In genomic region chr15:81194723-81195122, GRCh38 we compare ENCODE assay signal across 17 cellular contexts. TPM values are rescaled to one million over a fixed set of nuclear protein-coding genes. Genes with fewer than 3 reads are reported as not detected.
DNase-seq lines count a peak whose midpoint lies in the region; ATAC-seq and TF ChIP-seq lines count a peak whose summit lies in the region.
"Had no signal": no experiment of that assay in that cellular context is flagged by ENCODE, and none has a peak within 500 bp of the region (broad histone marks: within the 10 kb centered on the region; RNA-seq: fewer than 3 reads in every experiment).

No MANE protein-coding gene starts in this region.

- TF ChIP-seq CTCF in natural killer cell (IDR thresholded peaks at IDR 0.05), result no peak
- peak; percentile 5; the same call in 1 of the 2 replicates for TF ChIP-seq CTCF in OCI-LY1 (IDR thresholded peaks at IDR 0.05; ENCODE audit: low read length)
- no peak for TF ChIP-seq CTCF in esophagus muscularis mucosa (IDR thresholded peaks at IDR 0.05)

- no peak for TF ChIP-seq POLR2A in esophagus muscularis mucosa (IDR thresholded peaks at IDR 0.05; ENCODE audit: low read depth)

- no peaks in the 10 kb centered on the region for H4K20me1 ChIP-seq in OCI-LY1 (ENCODE audit: insufficient read depth, low read length)

- peaks cover 12 to 13% of the 10 kb centered on the region in 2 donors for H3K4me1 Mint-ChIP-seq in natural killer cell
- H3K4me1 Mint-ChIP-seq in natural killer cell treated with Interleukin-12 subunit alpha and Interleukin-12 subunit beta and Interleukin-15 and Interleukin-18, amount 100 ng/mL, for 72 hours (ENCODE audit: low read depth in 2 of 2), result peaks cover 4 to 15% of the 10 kb centered on the region in 2 donors
- H3K4me1 Mint-ChIP-seq: CD4-positive, alpha-beta memory T cell; IgD-negative memory B cell had no signal

- no peaks in the 10 kb centered on the region for H3K9me2 ChIP-seq in OCI-LY1 (ENCODE audit: low read depth, low read length)

- H3K36me3 ChIP-seq in OCI-LY1 (ENCODE audit: insufficient read depth, low read length) (no peaks in the 10 kb centered on the region), esophagus muscularis mucosa (no peaks in the 10 kb centered on the region)

- no peak for DNase-seq in natural killer cell
- DNase-seq in natural killer cell treated with Interleukin-12 subunit alpha and Interleukin-12 subunit beta and Interleukin-15 and Interleukin-18, amount 100 ng/mL, for 72 hours (ENCODE audit: low spot score), result no peak
- DNase-seq in esophagus muscularis mucosa (ENCODE audit: extremely low spot score), result no peak
- DNase-seq in activated CD4-positive, alpha-beta T cell treated with anti-CD3 and anti-CD28 coated beads for 4 hours, result no peak
- DNase-seq in H4 (ENCODE audit: low spot score), result no peak
- DNase-seq: CD4-positive, alpha-beta memory T cell; H7; MV-4-11; NCI-H2171 treated with DMSO at 0.1 percent for 48 hours; NCI-H524 treated with DMSO at 0.1 percent for 48 hours; Right ventricle myocardium superior had no signal

- no peaks in the 10 kb centered on the region for H3F3A ChIP-seq in OCI-LY1 (ENCODE audit: insufficient read depth, low read length)

- no peak overlapping the region for H2AFZ ChIP-seq in OCI-LY1 (ENCODE audit: low read length)

- intact Hi-C loops in natural killer cell (cut with micrococcal nuclease), result no loop called here
- intact Hi-C loops in esophagus muscularis mucosa (cut with DNase I), result no loop called here

- peak overlapping the region; percentile 4 to 64 for H3K27ac Mint-ChIP-seq in natural killer cell
- peak overlapping the region in 1 of 2 donors; percentile 32 for H3K27ac Mint-ChIP-seq in natural killer cell treated with Interleukin-12 subunit alpha and Interleukin-12 subunit beta and Interleukin-15 and Interleukin-18, amount 100 ng/mL, for 72 hours
- H3K27ac Mint-ChIP-seq: B cell; CD4-positive, alpha-beta memory T cell; IgD-negative memory B cell had no signal

- H3K4me1 ChIP-seq in OCI-LY1 (ENCODE audit: insufficient read depth, low read length, severe bottlenecking) (no peaks in the 10 kb centered on the region), esophagus muscularis mucosa (peaks cover 0 to 19% (median 8%) of the 10 kb centered on the region in 4 donors)

- H3K9me3 Mint-ChIP-seq in natural killer cell, result no peaks in the 10 kb centered on the region
- H3K9me3 Mint-ChIP-seq in natural killer cell treated with Interleukin-12 subunit alpha and Interleukin-12 subunit beta and Interleukin-15 and Interleukin-18, amount 100 ng/mL, for 72 hours, result no peaks in the 10 kb centered on the region
- H3K9me3 Mint-ChIP-seq: CD4-positive, alpha-beta memory T cell; IgD-negative memory B cell had no signal

- 0 out of 2 replicates have a peak, but pooled peaks cover 5% of the 10 kb centered on the region for H3K27me3 ChIP-seq in OCI-LY1 (ENCODE audit: insufficient read depth, low read length)
- no peaks in the 10 kb centered on the region for H3K27me3 ChIP-seq in esophagus muscularis mucosa

- no peak overlapping the region for H3K27ac ChIP-seq in OCI-LY1 (ENCODE audit: low read depth, low read length, poor library complexity, severe bottlenecking)
- peak overlapping the region in 3 of 4 donors; percentile 12 to 35 (median 14) for H3K27ac ChIP-seq in esophagus muscularis mucosa (replicated peaks in 1 of 4)

- H3K9ac ChIP-seq in OCI-LY1 (ENCODE audit: low read length), result no peak overlapping the region

- H3K36me3 Mint-ChIP-seq in natural killer cell, result no peaks in the 10 kb centered on the region
- H3K36me3 Mint-ChIP-seq in natural killer cell treated with Interleukin-12 subunit alpha and Interleukin-12 subunit beta and Interleukin-15 and Interleukin-18, amount 100 ng/mL, for 72 hours, result no peaks in the 10 kb centered on the region
- H3K36me3 Mint-ChIP-seq: CD4-positive, alpha-beta memory T cell; IgD-negative memory B cell had no signal

- H3K4me2 ChIP-seq in OCI-LY1 (ENCODE audit: low read length), result no peak overlapping the region

- peak overlapping the region; percentile 58 for H3K4me3 Mint-ChIP-seq in natural killer cell
- H3K4me3 Mint-ChIP-seq in natural killer cell treated with Interleukin-12 subunit alpha and Interleukin-12 subunit beta and Interleukin-15 and Interleukin-18, amount 100 ng/mL, for 72 hours, result no peak overlapping the region
- H3K4me3 Mint-ChIP-seq: B cell; CD4-positive, alpha-beta memory T cell; IgD-negative memory B cell had no signal

- H3K9me3 ChIP-seq in OCI-LY1 (ENCODE audit: low read length) (no peaks in the 10 kb centered on the region), esophagus muscularis mucosa (no peaks in the 10 kb centered on the region)

- TF ChIP-seq EP300 in esophagus muscularis mucosa (IDR thresholded peaks at IDR 0.05), result no peak

- ATAC-seq in natural killer cell (peak; percentile 26 to 84 (median 38)), GM21737 (IDR thresholded peaks at IDR 0.05; ENCODE audit: unreplicated experiment) (no peak)
- no peak for ATAC-seq in natural killer cell treated with Interleukin-12 subunit alpha and Interleukin-12 subunit beta and Interleukin-15 and Interleukin-18, amount 100 ng/mL, for 72 hours
- ATAC-seq: SK-N-SH treated with all-trans-retinoic acid at 6 μM for 48 hours had no signal

- peaks cover 0 to 9% of the 10 kb centered on the region in 2 donors for H3K27me3 Mint-ChIP-seq in natural killer cell (ENCODE audit: low read depth in 2 of 2)
- peaks cover 0 to 18% of the 10 kb centered on the region in 2 donors for H3K27me3 Mint-ChIP-seq in natural killer cell treated with Interleukin-12 subunit alpha and Interleukin-12 subunit beta and Interleukin-15 and Interleukin-18, amount 100 ng/mL, for 72 hours

- H3K4me3 ChIP-seq in OCI-LY1 (ENCODE audit: low read depth, low read length, poor library complexity, severe bottlenecking), result no peak overlapping the region
- no peak overlapping the region for H3K4me3 ChIP-seq in esophagus muscularis mucosa

- H3K79me2 ChIP-seq in OCI-LY1 (ENCODE audit: insufficient read depth, low read length), result no peaks in the 10 kb centered on the region

- 89% methylated on average over 5 of the region's 5 CpGs for WGBS in esophagus muscularis mucosa

RNA-seq across cellular contexts. Expression of gene IL16, which starts 2.0 kb away (rescaled TPM):
- total RNA-seq in natural killer cell (100 to 1,000 TPM in 2 of 3 donors, 10 to 100 TPM in 1; 98.1 to 153 (median 114) TPM), esophagus muscularis mucosa (10 to 100 TPM; 13.5 to 34.9 (median 19.8) TPM)
- total RNA-seq in natural killer cell treated with Interleukin-12 subunit alpha and Interleukin-12 subunit beta and Interleukin-15 and Interleukin-18, amount 100 ng/mL, for 72 hours, result 10 to 100 TPM; 32.3 to 84.1 TPM
- 0.06 and 0.17 TPM in 2 replicates for total RNA-seq in H4 (2014; rRNA removed; shearing (Covaris generic))
- total RNA-seq: Daoy, H7 had no signal

Comparison
In these comparisons a context has a peak if more than half of its experiments do, and no peak if none do; other contexts are left out.
1. ATAC-seq: peak in natural killer cell (3 of 3); none in natural killer cell treated with Interleukin-12 subunit alpha and Interleukin-12 subunit beta and Interleukin-15 and Interleukin-18, amount 100 ng/mL, for 72 hours (0 of 2) and GM21737 (single experiment).
2. RNA of gene IL16, which starts 2.0 kb away (total RNA-seq): 98.1 to 153 TPM in natural killer cell, 32.3 to 84.1 TPM in natural killer cell treated with Interleukin-12 subunit alpha and Interleukin-12 subunit beta and Interleukin-15 and Interleukin-18, amount 100 ng/mL, for 72 hours and 13.5 to 34.9 TPM in esophagus muscularis mucosa; 0.06 to 0.17 TPM in H4; every median in the first group is over 10 times any median in the second.